ENCODE assay signal across 16 cellular contexts in the genomic region with DNA sequence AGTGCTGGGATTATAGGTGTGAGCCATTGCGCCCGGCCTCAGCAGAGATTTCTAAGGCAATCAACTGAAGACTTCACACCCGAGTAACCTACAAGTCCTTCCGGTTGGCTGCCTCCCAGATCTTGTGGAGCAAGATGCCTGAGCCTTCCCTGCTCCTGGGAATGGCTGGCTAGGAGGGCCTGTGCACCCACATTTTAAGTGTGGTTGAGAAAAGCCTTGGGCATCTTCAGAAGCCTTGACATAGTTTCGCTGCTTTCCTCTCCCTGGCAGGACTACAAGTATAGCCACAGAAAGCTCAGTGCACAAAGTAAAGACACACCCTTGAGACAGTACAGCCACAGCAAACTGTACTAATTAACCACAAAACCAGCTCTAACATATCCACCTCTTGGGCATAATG. TPM values are rescaled to one million over a fixed set of nuclear protein-coding genes. Genes with fewer than 3 reads are reported as not detected.
DNase-seq lines count a peak whose midpoint lies in the region; FAIRE-seq and TF ChIP-seq lines count a peak whose summit lies in the region.
"Had no signal": no experiment of that assay in that cellular context is flagged by ENCODE, and none has a peak within 500 bp of the region (broad histone marks: within the 10 kb centered on the region; RNA-seq: fewer than 3 reads in every experiment).

No MANE protein-coding gene starts in this region.

- H3K27ac Mint-ChIP-seq in MCF 10A (ENCODE audit: low read depth, unreplicated experiment), result peak overlapping the region; percentile 39
- H3K27ac Mint-ChIP-seq: CD14-positive monocyte had no signal

- no peak overlapping the region for H3K4me3 Mint-ChIP-seq in MCF 10A (ENCODE audit: unreplicated experiment)
- H3K4me3 Mint-ChIP-seq: CD14-positive monocyte, H9 had no signal

- FAIRE-seq in frontal cortex (lab: Jason Lieb, UNC), result no peak
- FAIRE-seq: GM19239 had no signal

- no peak for TF ChIP-seq CTCF in MCF 10A (IDR thresholded peaks at IDR 0.05; ENCODE audit: unreplicated experiment)

- CTCF ChIA-PET in MCF 10A (lab: Yijun Ruan, JAX), result interaction anchor here (0.7 kb wide), 1 partner anchor 33 kb away, joined by 3 read pairs; no protein-coding TSS in a partner anchor

- intact Hi-C loops in MCF 10A (cut with micrococcal nuclease), result no loop called here

- no peaks in the 10 kb centered on the region for H3K9me3 Mint-ChIP-seq in MCF 10A (ENCODE audit: unreplicated experiment)

- peaks cover 7% of the 10 kb centered on the region for H3K4me1 Mint-ChIP-seq in MCF 10A (ENCODE audit: insufficient read depth, unreplicated experiment)
- H3K4me1 Mint-ChIP-seq: H9 had no signal

- peaks cover 12% of the 10 kb centered on the region for H3K36me3 Mint-ChIP-seq in MCF 10A (ENCODE audit: insufficient read depth, unreplicated experiment)

- no peaks in the 10 kb centered on the region for H3K27me3 Mint-ChIP-seq in MCF 10A (ENCODE audit: insufficient read depth, unreplicated experiment)

- DNase-seq in HK-2 (ENCODE audit: unreplicated experiment), result peak; percentile 50
- no peak for DNase-seq in MCF 10A (ENCODE audit: unreplicated experiment)
- peak; percentile 25 for DNase-seq in glomerular visceral epithelial cell (ENCODE audit: extremely low spot score)
- peak; percentile 33 for DNase-seq in renal cortical epithelial cell (ENCODE audit: low read depth)
- no peak for DNase-seq in frontal cortex (ENCODE audit: low spot score in 2 of 2)
- DNase-seq in NCI-H524 treated with DMSO at 0.1 percent for 48 hours (lab: John Stamatoyannopoulos, UW), result no peak
- no peak for DNase-seq in SHP77 (lab: John Stamatoyannopoulos, UW)
- DNase-seq in iPS-NIHi11 (ENCODE audit: low spot score), result no peak
- DNase-seq: AML-193, H9, IMR-90, NCI-H187 treated with DMSO at 0.1 percent for 48 hours, NCI-H2171, SHP77 treated with DMSO at 0.1 percent for 48 hours had no signal

- BruUV-seq in MCF 10A (replicated peaks; lab: Mats Ljungman, UMichigan), result no TSS peak

- POLR2A ChIA-PET in MCF 10A (lab: Yijun Ruan, JAX), result interaction anchor here (0.6 to 2.3 kb wide), 5 partner anchors 8 to 347 kb away, joined by 3 to 11 read pairs (median 4); a partner anchor contains a TSS

RNA-seq across cellular contexts. Expression of a gene that starts 35.2 kb away (rescaled TPM):
- total RNA-seq in MCF 10A (2022) (16.1 and 16.6 TPM in 2 replicates), renal cortical epithelial cell (11.8 and 12.5 TPM in 2 replicates), frontal cortex (12.2 TPM)

Comparison
In these comparisons a context has a peak if more than half of its experiments do, and no peak if none do; other contexts are left out.
1. DNase-seq: peak in HK-2 (single experiment), glomerular visceral epithelial cell (single experiment) and renal cortical epithelial cell (single experiment); none in MCF 10A (single experiment), frontal cortex (0 of 2), NCI-H524 treated with DMSO at 0.1 percent for 48 hours (single experiment), SHP77 (0 of 2) and iPS-NIHi11 (single experiment).